ENCODE assay signal across 24 cellular contexts in genomic region chr4:6755088-6755753, GRCh38. TPM values are rescaled to one million over a fixed set of nuclear protein-coding genes. Genes with fewer than 3 reads are reported as not detected.
A peak's percentile ranks its signal among the peaks of the same experiment; 100 is the strongest.
DNase-seq lines count a peak whose midpoint lies in the region; ATAC-seq and TF ChIP-seq lines count a peak whose summit lies in the region.
"Had no signal": no experiment of that assay in that cellular context is flagged by ENCODE, and none has a peak within 500 bp of the region (broad histone marks: within the 10 kb centered on the region; RNA-seq: fewer than 3 reads in every experiment).

No MANE protein-coding gene starts in this region.

- H3K27ac ChIP-seq in lower lobe of right lung, result no peak overlapping the region
- H3K27ac ChIP-seq in upper lobe of right lung, result no peak overlapping the region
- H3K27ac ChIP-seq: BLaER1, GM23248, HL-60, SJSA1 had no signal

- H3K27me3 ChIP-seq in lower lobe of right lung (ENCODE audit: low read depth) (no peaks in the 10 kb centered on the region), upper lobe of right lung (no peaks in the 10 kb centered on the region)
- H3K27me3 ChIP-seq: BLaER1, MG63, SJSA1 had no signal

- H3K4me1 ChIP-seq in lower lobe of right lung (peaks cover 15% of the 10 kb centered on the region), upper lobe of right lung (peaks cover 8% of the 10 kb centered on the region)

- H3K27ac Mint-ChIP-seq in glutamatergic neuron (ENCODE audit: unreplicated experiment), result peak overlapping the region; percentile 38
- H3K27ac Mint-ChIP-seq in stimulated activated naive CD8-positive, alpha-beta T cell treated with anti-CD3 and anti-CD28 coated beads, Interleukin-15, amount 100 ng/mL, for 72 hours, result no peak overlapping the region
- H3K27ac Mint-ChIP-seq: CD4-positive, alpha-beta T cell had no signal

- no peaks in the 10 kb centered on the region for H3K27me3 Mint-ChIP-seq in glutamatergic neuron (ENCODE audit: unreplicated experiment)
- no peaks in the 10 kb centered on the region for H3K27me3 Mint-ChIP-seq in stimulated activated naive CD8-positive, alpha-beta T cell treated with anti-CD3 and anti-CD28 coated beads, Interleukin-15, amount 100 ng/mL, for 72 hours
- H3K27me3 Mint-ChIP-seq: CD4-positive, alpha-beta T cell had no signal

- no peak overlapping the region for H3K4me3 Mint-ChIP-seq in glutamatergic neuron (ENCODE audit: unreplicated experiment)
- H3K4me3 Mint-ChIP-seq in stimulated activated naive CD8-positive, alpha-beta T cell treated with anti-CD3 and anti-CD28 coated beads, Interleukin-15, amount 100 ng/mL, for 72 hours, result no peak overlapping the region
- H3K4me3 Mint-ChIP-seq: CD4-positive, alpha-beta T cell had no signal

- no peaks in the 10 kb centered on the region for H3K36me3 Mint-ChIP-seq in glutamatergic neuron (ENCODE audit: unreplicated experiment)

- TF ChIP-seq CTCF in glutamatergic neuron (IDR thresholded peaks at IDR 0.05; ENCODE audit: partially characterized antibody, unreplicated experiment), result no peak
- no peak for TF ChIP-seq CTCF in lower lobe of right lung (IDR thresholded peaks at IDR 0.05)
- no peak for TF ChIP-seq CTCF in upper lobe of right lung (IDR thresholded peaks at IDR 0.05)

- peak; percentile 56 for DNase-seq in HuH-7.5 (ENCODE audit: low spot score)
- no peak for DNase-seq in glutamatergic neuron
- DNase-seq in lower lobe of right lung, result peak; percentile 18
- no peak for DNase-seq in sciatic nerve (ENCODE audit: low spot score)
- DNase-seq in stimulated activated naive CD8-positive, alpha-beta T cell treated with anti-CD3 and anti-CD28 coated beads, Interleukin-15, amount 100 ng/mL, for 72 hours, result no peak
- no peak for DNase-seq in upper lobe of right lung
- DNase-seq in DMS 273 treated with DMSO at 0.1 percent for 48 hours (lab: John Stamatoyannopoulos, UW), result no peak
- DNase-seq: CD4-positive, alpha-beta T cell; COR-L47; GM23248; H7; KG1; MG63; NCI-H1105 treated with DMSO at 0.1 percent for 48 hours; NCI-H146; NCI-H1930; NCI-H2107; NCI-H524 treated with DMSO at 0.1 percent for 48 hours; NCI-H774; PC-3 had no signal

- H3K4me3 ChIP-seq in lower lobe of right lung, result no peak overlapping the region
- no peak overlapping the region for H3K4me3 ChIP-seq in upper lobe of right lung
- H3K4me3 ChIP-seq: BLaER1, GM23248, MG63, SJSA1 had no signal

- H3K9me3 Mint-ChIP-seq in glutamatergic neuron (ENCODE audit: unreplicated experiment), result peaks cover 3% of the 10 kb centered on the region
- no peaks in the 10 kb centered on the region for H3K9me3 Mint-ChIP-seq in stimulated activated naive CD8-positive, alpha-beta T cell treated with anti-CD3 and anti-CD28 coated beads, Interleukin-15, amount 100 ng/mL, for 72 hours
- H3K9me3 Mint-ChIP-seq: CD4-positive, alpha-beta T cell had no signal

- ATAC-seq in lower lobe of right lung (no peak), sciatic nerve (peak; percentile 85), upper lobe of right lung (no peak)
- no peak for ATAC-seq in stimulated activated naive CD8-positive, alpha-beta T cell treated with anti-CD3 and anti-CD28 coated beads, Interleukin-15, amount 100 ng/mL, for 72 hours
- ATAC-seq: PC-3, Right ventricle myocardium inferior had no signal

- H3K36me3 ChIP-seq in lower lobe of right lung (no peaks in the 10 kb centered on the region), upper lobe of right lung (no peaks in the 10 kb centered on the region)
- H3K36me3 ChIP-seq: BLaER1, MG63, SJSA1 had no signal

- peaks cover 5% of the 10 kb centered on the region for H3K4me1 Mint-ChIP-seq in glutamatergic neuron (ENCODE audit: low read depth, unreplicated experiment)
- peaks cover 7% of the 10 kb centered on the region for H3K4me1 Mint-ChIP-seq in stimulated activated naive CD8-positive, alpha-beta T cell treated with anti-CD3 and anti-CD28 coated beads, Interleukin-15, amount 100 ng/mL, for 72 hours

- intact Hi-C loops in lower lobe of right lung (cut with DNase I) (no loop called here), sciatic nerve (cut with DNase I) (no loop called here), upper lobe of right lung (cut with DNase I) (no loop called here)

- H3K9me3 ChIP-seq in lower lobe of right lung (no peaks in the 10 kb centered on the region), upper lobe of right lung (no peaks in the 10 kb centered on the region)
- H3K9me3 ChIP-seq: BLaER1, MG63, SJSA1 had no signal

RNA-seq across cellular contexts. Expression of gene KIAA0232, which starts 27.3 kb away (rescaled TPM):
- total RNA-seq in glutamatergic neuron (ENCODE audit: unreplicated experiment) (64.4 TPM), lower lobe of right lung (28.1 TPM), sciatic nerve (46.7 TPM), upper lobe of right lung (30.9 TPM)

RNA-seq across cellular contexts. Expression of gene BLOC1S4, which starts 39.2 kb away (rescaled TPM):
- total RNA-seq in glutamatergic neuron (ENCODE audit: unreplicated experiment) (22.5 TPM), lower lobe of right lung (9.0 TPM), sciatic nerve (9.7 TPM), upper lobe of right lung (10.7 TPM)

RNA-seq across cellular contexts. Expression of gene MRFAP1L1, which starts 45.6 kb away (rescaled TPM):
- total RNA-seq in glutamatergic neuron (ENCODE audit: unreplicated experiment) (66.1 TPM), lower lobe of right lung (48.8 TPM), sciatic nerve (46.0 TPM), upper lobe of right lung (46.6 TPM)

Comparison
In these comparisons a context has a peak if more than half of its experiments do, and no peak if none do; other contexts are left out.
1. DNase-seq: peak in HuH-7.5 (single experiment) and lower lobe of right lung (single experiment); none in glutamatergic neuron (single experiment), sciatic nerve (single experiment), stimulated activated naive CD8-positive, alpha-beta T cell treated with anti-CD3 and anti-CD28 coated beads, Interleukin-15, amount 100 ng/mL, for 72 hours (0 of 2), upper lobe of right lung (single experiment) and DMS 273 treated with DMSO at 0.1 percent for 48 hours (single experiment).